ENCODE assay signal across 26 cellular contexts in the genomic region with DNA sequence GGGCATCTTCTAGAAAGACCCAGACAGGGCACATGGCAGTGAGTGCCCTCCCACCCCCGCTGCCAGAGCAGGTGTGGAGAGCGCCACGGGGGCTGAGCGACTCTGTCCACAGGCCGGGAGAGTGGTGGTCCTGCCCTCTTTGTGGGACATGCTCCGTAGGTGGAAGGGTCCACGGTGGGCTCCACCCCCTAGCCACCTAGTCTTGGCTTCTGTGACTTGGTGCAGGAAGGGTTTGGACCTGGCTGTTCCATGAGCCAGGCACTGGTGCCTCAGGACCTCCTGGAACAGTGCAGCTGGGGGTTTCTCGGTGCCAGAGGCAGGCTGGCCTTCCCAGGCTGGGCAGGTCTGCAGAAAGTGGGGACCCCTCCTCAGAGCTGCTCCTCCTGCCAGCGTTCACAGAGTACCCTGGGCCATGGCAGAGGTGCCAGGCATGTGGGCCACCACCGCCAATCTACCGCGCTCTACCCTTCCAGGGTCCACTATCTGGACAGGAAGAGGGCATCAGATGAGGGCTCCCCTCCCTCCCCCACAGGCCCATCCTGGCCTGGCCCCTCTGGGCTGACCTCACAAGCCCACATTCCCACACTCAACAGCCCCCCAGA. TPM values are rescaled to one million over a fixed set of nuclear protein-coding genes. Genes with fewer than 3 reads are reported as not detected.
DNase-seq lines count a peak whose midpoint lies in the region; ATAC-seq and TF ChIP-seq lines count a peak whose summit lies in the region.
"Had no signal": no experiment of that assay in that cellular context is flagged by ENCODE, and none has a peak within 500 bp of the region (broad histone marks: within the 10 kb centered on the region; RNA-seq: fewer than 3 reads in every experiment).

No MANE protein-coding gene starts in this region.

- no peak for DNase-seq in activated naive CD8-positive, alpha-beta T cell treated with anti-CD3 and anti-CD28 coated beads, Interleukin-2, amount 10 ng/mL, durations not matched to agents 7 days and 5 days
- DNase-seq in activated naive CD8-positive, alpha-beta T cell treated with anti-CD3 and anti-CD28 coated beads, Interleukin-2, amount 50 U/mL, for 24 hours = no peak
- no peak for DNase-seq in HCT116 (ENCODE audit: low read depth, low spot score)
- no peak for DNase-seq in neuronal stem cell (ENCODE audit: low spot score)
- DNase-seq in HUDEP-2 (lab: John Stamatoyannopoulos, UW; ENCODE audit: unreplicated experiment in 76 of 76) = no peak
- DNase-seq in natural killer cell = no peak
- no peak for DNase-seq in NCI-H2227 (lab: John Stamatoyannopoulos, UW; ENCODE audit: unreplicated experiment)
- DNase-seq: AML-193; CD4-positive, CD25-positive, alpha-beta regulatory T cell; CD8-positive, alpha-beta memory T cell; COR-L47; DMS 273 treated with DMSO at 0.1 percent for 48 hours; DMS53; DND-41; EL; GOT3; HFFc6 had no signal

- H3K9me3 ChIP-seq in HCT116 (ENCODE audit: control insufficient read depth in 1 of 2, insufficient read depth in 1 of 2, low read depth in 1 of 2, low read length in 2 of 2) = no peaks in the 10 kb centered on the region
- H3K9me3 ChIP-seq in neuronal stem cell (replicated peaks in 1 of 2; ENCODE audit: control insufficient read depth in 2 of 2, insufficient read depth in 1 of 2, low read depth in 1 of 2, low read length in 2 of 2) = no peaks in the 10 kb centered on the region
- H3K9me3 ChIP-seq: A549; BLaER1 treated with 17β-estradiol and CSF1 and Interleukin-3, amounts not matched to agents 10 nM and 100 nM; HAP-1 had no signal

- no peak overlapping the region for H4K91ac ChIP-seq in neuronal stem cell (ENCODE audit: low read depth, low read length, poor library complexity)

- no peaks in the 10 kb centered on the region for H3K27me3 Mint-ChIP-seq in activated naive CD8-positive, alpha-beta T cell treated with anti-CD3 and anti-CD28 coated beads, Interleukin-2, amount 10 ng/mL, durations not matched to agents 7 days and 5 days
- no peaks in the 10 kb centered on the region for H3K27me3 Mint-ChIP-seq in activated naive CD8-positive, alpha-beta T cell treated with anti-CD3 and anti-CD28 coated beads, Interleukin-2, amount 50 U/mL, for 24 hours
- H3K27me3 Mint-ChIP-seq in dendritic cell treated with granulocyte-macrophage colony-stimulating factor and Interleukin-4, amounts not matched to agents 40 ng/mL and 50 ng/mL, for 4 days = peaks cover 6% of the 10 kb centered on the region
- no peaks in the 10 kb centered on the region for H3K27me3 Mint-ChIP-seq in natural killer cell (ENCODE audit: low read depth in 2 of 2)
- H3K27me3 Mint-ChIP-seq: CD4-positive, CD25-positive, alpha-beta regulatory T cell; CD8-positive, alpha-beta memory T cell; IgD-negative memory B cell had no signal

- H3K4me1 ChIP-seq in HCT116 (ENCODE audit: control insufficient read depth in 1 of 2, insufficient read depth in 2 of 2, low read length in 2 of 2) (peaks cover 6 to 24% of the 10 kb centered on the region in 2 experiments; a peak in 2 of 4 replicates), neuronal stem cell (ENCODE audit: control insufficient read depth in 2 of 2, insufficient read depth in 1 of 2, low read depth in 1 of 2, low read length in 2 of 2) (peaks cover 10 to 12% of the 10 kb centered on the region in 2 donors)

- peaks cover 8% of the 10 kb centered on the region for H3K4me1 Mint-ChIP-seq in activated naive CD8-positive, alpha-beta T cell treated with anti-CD3 and anti-CD28 coated beads, Interleukin-2, amount 10 ng/mL, durations not matched to agents 7 days and 5 days
- H3K4me1 Mint-ChIP-seq in activated naive CD8-positive, alpha-beta T cell treated with anti-CD3 and anti-CD28 coated beads, Interleukin-2, amount 50 U/mL, for 24 hours = no peaks in the 10 kb centered on the region
- peaks cover 73% of the 10 kb centered on the region for H3K4me1 Mint-ChIP-seq in dendritic cell treated with granulocyte-macrophage colony-stimulating factor and Interleukin-4, amounts not matched to agents 40 ng/mL and 50 ng/mL, for 4 days (ENCODE audit: low read depth)
- no peaks in the 10 kb centered on the region for H3K4me1 Mint-ChIP-seq in natural killer cell
- H3K4me1 Mint-ChIP-seq: CD8-positive, alpha-beta memory T cell had no signal

- TF ChIP-seq POLR2A in HCT116 (IDR thresholded peaks at IDR 0.05; ENCODE audit: borderline replicate concordance, extremely low read depth, insufficient read depth, insufficient read length) = no peak

- no TSS peak for BruUV-seq in HCT116 (replicated peaks; lab: Mats Ljungman, UMichigan)

- H3K9ac ChIP-seq in HCT116 (ENCODE audit: low read length) (no peak overlapping the region), neuronal stem cell (ENCODE audit: low read depth, low read length, poor library complexity) (peak overlapping the region; percentile 73)

- no peak overlapping the region for H3K4ac ChIP-seq in neuronal stem cell (ENCODE audit: low read length)

- RAD21 ChIA-PET in HCT116 (lab: Charles Lee; ENCODE audit: low non-redundant PET in 1 of 2, low total read pairs in 2 of 2, uncharacterized antibody in 2 of 2, unreplicated experiment in 2 of 2) = no interaction called here

- H3K27ac Mint-ChIP-seq in activated naive CD8-positive, alpha-beta T cell treated with anti-CD3 and anti-CD28 coated beads, Interleukin-2, amount 10 ng/mL, durations not matched to agents 7 days and 5 days = peak overlapping the region; percentile 60
- no peak overlapping the region for H3K27ac Mint-ChIP-seq in activated naive CD8-positive, alpha-beta T cell treated with anti-CD3 and anti-CD28 coated beads, Interleukin-2, amount 50 U/mL, for 24 hours
- H3K27ac Mint-ChIP-seq in dendritic cell treated with granulocyte-macrophage colony-stimulating factor and Interleukin-4, amounts not matched to agents 40 ng/mL and 50 ng/mL, for 4 days = peak overlapping the region; percentile 78
- no peak overlapping the region for H3K27ac Mint-ChIP-seq in natural killer cell
- H3K27ac Mint-ChIP-seq: CD8-positive, alpha-beta memory T cell; HFFc6; IgD-negative memory B cell had no signal

- intact Hi-C loops in HCT116 (cut with micrococcal nuclease) = no loop called here
- intact Hi-C loops in dendritic cell treated with granulocyte-macrophage colony-stimulating factor and Interleukin-4, amounts not matched to agents 40 ng/mL and 50 ng/mL, for 4 days (cut with micrococcal nuclease) = loop anchor here (5.0 kb wide), 1 partner anchor 142 kb away; no protein-coding TSS in a partner anchor
- intact Hi-C loops in natural killer cell (cut with micrococcal nuclease) = loop anchor here (5.0 kb wide), 1 partner anchor 127 kb away; no protein-coding TSS in a partner anchor

- no peak overlapping the region for H2BK5ac ChIP-seq in neuronal stem cell (ENCODE audit: low read length)

- H3K4me2 ChIP-seq in HCT116 (ENCODE audit: low read length) (no peak overlapping the region), neuronal stem cell (ENCODE audit: insufficient read depth, low read length, poor library complexity, severe bottlenecking) (no peak overlapping the region)
- H3K4me2 ChIP-seq: A549 had no signal

- TF ChIP-seq CTCF in HCT116 (IDR thresholded peaks at IDR 0.05 in 2 of 3, conservative IDR thresholded peaks at IDR 0.05 in 1 of 3; ENCODE audit: borderline replicate concordance in 1 of 3, insufficient read depth in 1 of 3, low read depth in 2 of 3, low read length in 2 of 3) = no peak
- no peak for TF ChIP-seq CTCF in natural killer cell (IDR thresholded peaks at IDR 0.05)

- ATAC-seq in activated naive CD8-positive, alpha-beta T cell treated with anti-CD3 and anti-CD28 coated beads, Interleukin-2, amount 10 ng/mL, durations not matched to agents 7 days and 5 days (ENCODE audit: low read depth) = no peak
- ATAC-seq in activated naive CD8-positive, alpha-beta T cell treated with anti-CD3 and anti-CD28 coated beads, Interleukin-2, amount 50 U/mL, for 24 hours = no peak
- ATAC-seq in HCT116 (no peak), natural killer cell (no peak)
- ATAC-seq: A549, GM12878 had no signal

- no peak overlapping the region for H2AK5ac ChIP-seq in neuronal stem cell (ENCODE audit: low read depth, low read length)

- no peak overlapping the region for H3K4me3 ChIP-seq in HCT116 (replicated peaks in 1 of 2; ENCODE audit: low read depth in 1 of 2, low read length in 2 of 2)
- H3K4me3 ChIP-seq in neuronal stem cell (ENCODE audit: low read length in 2 of 2) = no peak overlapping the region
- H3K4me3 ChIP-seq: A549; BLaER1 treated with 17β-estradiol and CSF1 and Interleukin-3, amounts not matched to agents 10 nM and 100 nM; GM12878; HAP-1 had no signal

- no peaks in the 10 kb centered on the region for H4K20me1 ChIP-seq in HCT116 (ENCODE audit: insufficient read depth)

- no peak overlapping the region for H3K23ac ChIP-seq in neuronal stem cell (ENCODE audit: low read depth, low read length, poor library complexity)

- no peak overlapping the region for H3K4me3 Mint-ChIP-seq in activated naive CD8-positive, alpha-beta T cell treated with anti-CD3 and anti-CD28 coated beads, Interleukin-2, amount 10 ng/mL, durations not matched to agents 7 days and 5 days
- H3K4me3 Mint-ChIP-seq in activated naive CD8-positive, alpha-beta T cell treated with anti-CD3 and anti-CD28 coated beads, Interleukin-2, amount 50 U/mL, for 24 hours = no peak overlapping the region
- no peak overlapping the region for H3K4me3 Mint-ChIP-seq in dendritic cell treated with granulocyte-macrophage colony-stimulating factor and Interleukin-4, amounts not matched to agents 40 ng/mL and 50 ng/mL, for 4 days
- no peak overlapping the region for H3K4me3 Mint-ChIP-seq in natural killer cell
- H3K4me3 Mint-ChIP-seq: CD4-positive, CD25-positive, alpha-beta regulatory T cell; CD8-positive, alpha-beta memory T cell; HFFc6; IgD-negative memory B cell had no signal

- no peaks in the 10 kb centered on the region for H3K27me3 ChIP-seq in HCT116 (ENCODE audit: insufficient read depth, low read length)
- peaks cover 0 to 46% (median 0%) of the 10 kb centered on the region in 3 experiments for H3K27me3 ChIP-seq in neuronal stem cell (ENCODE audit: control insufficient read depth in 3 of 3, insufficient read depth in 3 of 3, low read depth in 1 of 3, low read length in 3 of 3)
- H3K27me3 ChIP-seq: BLaER1 treated with 17β-estradiol and CSF1 and Interleukin-3, amounts not matched to agents 10 nM and 100 nM had no signal

- WGBS in neuronal stem cell (ENCODE audit: extremely low coverage in 2 of 2, insufficient read length in 2 of 2, insufficient replicate concordance in 1 of 2), 2 donors = no CpG with 5 or more reads among the region's 12 CpGs

- POLR2A ChIA-PET in activated naive CD8-positive, alpha-beta T cell treated with anti-CD3 and anti-CD28 coated beads, Interleukin-2, amount 10 ng/mL, durations not matched to agents 7 days and 5 days (lab: Charles Lee) = no interaction called here
- POLR2A ChIA-PET in HCT116 (lab: Charles Lee) = interaction anchor here (0.6 kb wide), 1 partner anchor 86 kb away, joined by 3 read pairs; no protein-coding TSS in a partner anchor

- peaks cover 24 to 51% of the 10 kb centered on the region in 2 experiments; a peak in 3 of 4 replicates for H3K36me3 ChIP-seq in HCT116 (ENCODE audit: control insufficient read depth in 1 of 2, insufficient read depth in 2 of 2, low read length in 2 of 2)
- H3K36me3 ChIP-seq in neuronal stem cell (replicated peaks in 1 of 2; ENCODE audit: control insufficient read depth in 2 of 2, insufficient read depth in 2 of 2, low read length in 2 of 2) = no peaks in the 10 kb centered on the region

- H2BK120ac ChIP-seq in neuronal stem cell (ENCODE audit: low read depth, low read length) = no peak overlapping the region

- H3K27ac ChIP-seq in HCT116 (ENCODE audit: low read depth, low read length) = peak overlapping the region; percentile 8; the same call in 1 of the 2 replicates
- no peak overlapping the region for H3K27ac ChIP-seq in neuronal stem cell (replicated peaks; ENCODE audit: low read length)
- H3K27ac ChIP-seq: 22Rv1, A549, HL-60 had no signal

- peaks cover 22% of the 10 kb centered on the region for H3K36me3 Mint-ChIP-seq in activated naive CD8-positive, alpha-beta T cell treated with anti-CD3 and anti-CD28 coated beads, Interleukin-2, amount 10 ng/mL, durations not matched to agents 7 days and 5 days
- H3K36me3 Mint-ChIP-seq in activated naive CD8-positive, alpha-beta T cell treated with anti-CD3 and anti-CD28 coated beads, Interleukin-2, amount 50 U/mL, for 24 hours (ENCODE audit: low read depth) = peaks cover 19% of the 10 kb centered on the region
- no peaks in the 10 kb centered on the region for H3K36me3 Mint-ChIP-seq in dendritic cell treated with granulocyte-macrophage colony-stimulating factor and Interleukin-4, amounts not matched to agents 40 ng/mL and 50 ng/mL, for 4 days (ENCODE audit: low read depth)
- no peaks in the 10 kb centered on the region for H3K36me3 Mint-ChIP-seq in natural killer cell
- H3K36me3 Mint-ChIP-seq: CD4-positive, CD25-positive, alpha-beta regulatory T cell; CD8-positive, alpha-beta memory T cell; IgD-negative memory B cell had no signal

- CTCF ChIA-PET in HCT116 (lab: Charles Lee) = no interaction called here

- peak overlapping the region; percentile 21 for H3K14ac ChIP-seq in neuronal stem cell (ENCODE audit: low read length)

- no peaks in the 10 kb centered on the region for H3K79me1 ChIP-seq in neuronal stem cell (ENCODE audit: low read depth, low read length)

- no peak overlapping the region for H2BK12ac ChIP-seq in neuronal stem cell (ENCODE audit: low read length)

- H3K18ac ChIP-seq in neuronal stem cell (ENCODE audit: low read length) = no peak overlapping the region

- no peak overlapping the region for H2BK15ac ChIP-seq in neuronal stem cell (ENCODE audit: low read length)

- no peaks in the 10 kb centered on the region for H3K9me3 Mint-ChIP-seq in activated naive CD8-positive, alpha-beta T cell treated with anti-CD3 and anti-CD28 coated beads, Interleukin-2, amount 10 ng/mL, durations not matched to agents 7 days and 5 days
- no peaks in the 10 kb centered on the region for H3K9me3 Mint-ChIP-seq in activated naive CD8-positive, alpha-beta T cell treated with anti-CD3 and anti-CD28 coated beads, Interleukin-2, amount 50 U/mL, for 24 hours
- no peaks in the 10 kb centered on the region for H3K9me3 Mint-ChIP-seq in dendritic cell treated with granulocyte-macrophage colony-stimulating factor and Interleukin-4, amounts not matched to agents 40 ng/mL and 50 ng/mL, for 4 days
- no peaks in the 10 kb centered on the region for H3K9me3 Mint-ChIP-seq in natural killer cell
- H3K9me3 Mint-ChIP-seq: CD4-positive, CD25-positive, alpha-beta regulatory T cell; CD8-positive, alpha-beta memory T cell; HFFc6; IgD-negative memory B cell had no signal

- TF ChIP-seq RAD21 in HCT116 (IDR thresholded peaks at IDR 0.05; ENCODE audit: low read depth) = no peak

- no peak overlapping the region for H4K8ac ChIP-seq in neuronal stem cell (ENCODE audit: low read depth, low read length)

- H2AFZ ChIP-seq in HCT116 (ENCODE audit: low read depth, low read length, poor library complexity, severe bottlenecking) = no peak overlapping the region
- no peak overlapping the region for H2AFZ ChIP-seq in neuronal stem cell (ENCODE audit: low read length)

- H3K9me2 ChIP-seq in HCT116 (ENCODE audit: insufficient read depth) = no peaks in the 10 kb centered on the region

- peaks cover 4% of the 10 kb centered on the region; the same call in 1 of the 2 replicates for H3K79me2 ChIP-seq in HCT116 (ENCODE audit: insufficient read depth, low read length)

RNA-seq across cellular contexts. Expression of gene SLCO4A1, which starts 23.0 kb away (rescaled TPM):
- total RNA-seq in activated naive CD8-positive, alpha-beta T cell treated with anti-CD3 and anti-CD28 coated beads, Interleukin-2, amount 10 ng/mL, durations not matched to agents 7 days and 5 days = 10 to 100 TPM; 57.5 to 61.9 TPM
- total RNA-seq in HCT116 (2021; ENCODE audit: unreplicated experiment) (107 TPM), natural killer cell (1 to 10 TPM in 2 of 3 donors, under 1 TPM in 1; 0.59 to 1.4 (median 1.1) TPM)
- 119 and 125 TPM in 2 replicates for polyA plus RNA-seq in HCT116 (2012)
- 3.5 TPM for polyA plus RNA-seq in neuronal stem cell (2013, experiment 1 of 2)
- 3.9 TPM for polyA plus RNA-seq in neuronal stem cell (2013, experiment 2 of 2)

RNA-seq across cellular contexts. Expression of gene NTSR1, which starts 43.4 kb away (rescaled TPM):
- total RNA-seq in activated naive CD8-positive, alpha-beta T cell treated with anti-CD3 and anti-CD28 coated beads, Interleukin-2, amount 10 ng/mL, durations not matched to agents 7 days and 5 days = under 1 TPM; 0.33 to 0.37 TPM
- total RNA-seq in HCT116 (2021; ENCODE audit: unreplicated experiment) (187 TPM), natural killer cell (under 1 TPM in 2 of 3 donors, not detected in 1; 0.11 to 0.45 TPM)
- polyA plus RNA-seq in HCT116 (2012) = 139 and 172 TPM in 2 replicates
- polyA plus RNA-seq in neuronal stem cell (2013, experiment 1 of 2) = 0.28 TPM
- 0.21 TPM for polyA plus RNA-seq in neuronal stem cell (2013, experiment 2 of 2)
- total RNA-seq: CD8-positive, alpha-beta memory T cell; G401; GM12878 had no signal
- polyA plus RNA-seq: CD8-positive, alpha-beta memory T cell; GM12878; IgD-negative memory B cell had no signal

Comparison
In these comparisons a context has a peak if more than half of its experiments do, and no peak if none do; other contexts are left out.
1. H3K27ac Mint-ChIP-seq: peak in activated naive CD8-positive, alpha-beta T cell treated with anti-CD3 and anti-CD28 coated beads, Interleukin-2, amount 10 ng/mL, durations not matched to agents 7 days and 5 days (single experiment) and dendritic cell treated with granulocyte-macrophage colony-stimulating factor and Interleukin-4, amounts not matched to agents 40 ng/mL and 50 ng/mL, for 4 days (single experiment); none in activated naive CD8-positive, alpha-beta T cell treated with anti-CD3 and anti-CD28 coated beads, Interleukin-2, amount 50 U/mL, for 24 hours (single experiment) and natural killer cell (0 of 2).
2. RNA of gene SLCO4A1, which starts 23.0 kb away (total RNA-seq): 107 TPM in HCT116 (single experiment) and 57.5 to 61.9 TPM in activated naive CD8-positive, alpha-beta T cell treated with anti-CD3 and anti-CD28 coated beads, Interleukin-2, amount 10 ng/mL, durations not matched to agents 7 days and 5 days; 0.59 to 1.4 TPM in natural killer cell; every median in the first group is over 10 times any median in the second.
3. RNA of gene NTSR1, which starts 43.4 kb away (total RNA-seq): 187 TPM in HCT116 (single experiment); 0.33 to 0.37 TPM in activated naive CD8-positive, alpha-beta T cell treated with anti-CD3 and anti-CD28 coated beads, Interleukin-2, amount 10 ng/mL, durations not matched to agents 7 days and 5 days and 0.11 to 0.45 TPM in natural killer cell; every median in the first group is over 100 times any median in the second.